Comparison of ENCODE assay signal across 14 cellular contexts in the genomic region with DNA sequence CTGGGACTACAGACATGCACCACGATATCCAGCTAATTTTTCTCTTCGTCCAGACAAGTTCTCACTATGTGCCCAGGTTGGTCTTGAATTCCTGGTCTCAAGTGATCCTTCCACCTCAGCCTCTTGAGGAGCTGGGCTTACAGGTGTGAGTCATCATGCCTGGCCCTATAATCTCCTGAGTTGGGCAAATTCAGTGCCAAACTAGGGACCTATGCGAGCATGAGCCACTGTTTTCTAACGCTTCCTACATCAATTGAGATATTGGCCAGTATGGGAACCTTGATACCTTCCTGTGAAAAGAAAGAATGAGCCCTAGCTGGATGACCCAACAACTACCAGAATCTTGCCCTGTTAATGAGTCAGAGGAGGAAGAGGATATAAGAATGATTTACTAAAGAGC.
"Had no signal": no experiment of that assay in that cellular context is flagged by ENCODE, and none has a peak within 500 bp of the region (broad histone marks: within the 10 kb centered on the region; RNA-seq: fewer than 3 reads in every experiment).

No MANE protein-coding gene starts in this region.

- H3K4me3 Mint-ChIP-seq: activated CD8-positive, alpha-beta T cell treated with anti-CD3 and anti-CD28 coated beads for 36 hours; nephron; T-cell had no signal

- H3K27me3 Mint-ChIP-seq: activated CD8-positive, alpha-beta T cell treated with anti-CD3 and anti-CD28 coated beads for 36 hours; T-cell had no signal

- H3K36me3 Mint-ChIP-seq: T-cell had no signal

- H3K4me1 Mint-ChIP-seq: nephron, T-cell had no signal

- H3K27ac Mint-ChIP-seq: activated CD8-positive, alpha-beta T cell treated with anti-CD3 and anti-CD28 coated beads for 36 hours; T-cell had no signal

- ATAC-seq: activated CD8-positive, alpha-beta T cell treated with anti-CD3 and anti-CD28 coated beads for 36 hours; left colon; T-cell had no signal

- DNase-seq: activated CD4-positive, alpha-beta T cell treated with anti-CD3 and anti-CD28 coated beads for 4 hours; activated CD8-positive, alpha-beta memory T cell treated with anti-CD3 and anti-CD28 coated beads, Interleukin-2, amount 50 U/mL, for 4 hours; activated CD8-positive, alpha-beta T cell treated with anti-CD3 and anti-CD28 coated beads for 36 hours; activated naive CD4-positive, alpha-beta T cell treated with Interleukin-2 at 50 U/mL for 16 hours; left colon; occipital lobe; sigmoid colon; stimulated activated CD4-positive, alpha-beta T cell treated with anti-CD3 and anti-CD28 coated beads, Interleukin-2, amount 100 ng/mL, for 24 hours; stimulated activated naive CD4-positive, alpha-beta T cell; substantia nigra; T-cell; T1000; transverse colon had no signal

- H3K9me3 Mint-ChIP-seq: nephron had no signal

- H3K4me3 ChIP-seq: sigmoid colon, transverse colon had no signal
